In genomic region chr1:167996266-167996665, GRCh38 we compare ENCODE assay signal across 21 cellular contexts.
"Had no signal": no experiment of that assay in that cellular context is flagged by ENCODE, and none has a peak within 500 bp of the region (broad histone marks: within the 10 kb centered on the region; RNA-seq: fewer than 3 reads in every experiment).

No MANE protein-coding gene starts in this region.

- H3K4me3 Mint-ChIP-seq: activated naive CD4-positive, alpha-beta T cell treated with anti-CD3 and anti-CD28 coated beads for 36 hours; activated T-cell treated with anti-CD3 and anti-CD28 coated beads, Interleukin-2, amount 50 U/mL, for 24 hours; activated T-helper 17 cell treated with anti-CD3 and anti-CD28 coated beads, Interleukin-2, amount 50 U/mL, for 72 hours; natural killer cell had no signal

- H3K9me3 Mint-ChIP-seq: activated naive CD4-positive, alpha-beta T cell treated with anti-CD3 and anti-CD28 coated beads for 36 hours; activated T-cell treated with anti-CD3 and anti-CD28 coated beads, Interleukin-2, amount 50 U/mL, for 24 hours; activated T-helper 17 cell treated with anti-CD3 and anti-CD28 coated beads, Interleukin-2, amount 50 U/mL, for 72 hours; natural killer cell had no signal

- DNase-seq: activated CD4-positive, alpha-beta T cell treated with anti-CD3 and anti-CD28 coated beads for 1 hour; activated CD8-positive, alpha-beta memory T cell treated with anti-CD3 and anti-CD28 coated beads for 24 hours; activated CD8-positive, alpha-beta memory T cell treated with anti-CD3 and anti-CD28 coated beads, Interleukin-2, amount 50 U/mL, for 4 hours; activated naive CD4-positive, alpha-beta T cell treated with anti-CD3 and anti-CD28 coated beads for 36 hours; activated T-cell treated with anti-CD3 and anti-CD28 coated beads, Interleukin-2, amount 50 U/mL, for 24 hours; anterior cingulate cortex; central memory CD4-positive, alpha-beta T cell; dermis blood vessel endothelial cell; effector CD8-positive, alpha-beta T cell; erythroblast; foreskin fibroblast; kidney; natural killer cell; ovary; stimulated activated CD4-positive, alpha-beta T cell treated with anti-CD3 and anti-CD28 coated beads, Interleukin-4, amount 100 ng/mL, for 1 hour; stimulated activated naive CD4-positive, alpha-beta T cell; testis; trophoblast cell; uterus had no signal

- H3K27me3 Mint-ChIP-seq: activated T-cell treated with anti-CD3 and anti-CD28 coated beads, Interleukin-2, amount 50 U/mL, for 24 hours; activated T-helper 17 cell treated with anti-CD3 and anti-CD28 coated beads, Interleukin-2, amount 50 U/mL, for 72 hours had no signal

- H3K27ac Mint-ChIP-seq: activated naive CD4-positive, alpha-beta T cell treated with anti-CD3 and anti-CD28 coated beads for 36 hours; activated T-cell treated with anti-CD3 and anti-CD28 coated beads, Interleukin-2, amount 50 U/mL, for 24 hours; activated T-helper 17 cell treated with anti-CD3 and anti-CD28 coated beads, Interleukin-2, amount 50 U/mL, for 72 hours; natural killer cell had no signal

- ATAC-seq: activated T-helper 17 cell treated with anti-CD3 and anti-CD28 coated beads, Interleukin-2, amount 50 U/mL, for 72 hours; left lobe of liver; natural killer cell had no signal

- H3K36me3 Mint-ChIP-seq: natural killer cell had no signal

- H3K4me1 Mint-ChIP-seq: activated T-helper 17 cell treated with anti-CD3 and anti-CD28 coated beads, Interleukin-2, amount 50 U/mL, for 72 hours had no signal
